12 cellular contexts compared by ENCODE assay signal in the genomic region with DNA sequence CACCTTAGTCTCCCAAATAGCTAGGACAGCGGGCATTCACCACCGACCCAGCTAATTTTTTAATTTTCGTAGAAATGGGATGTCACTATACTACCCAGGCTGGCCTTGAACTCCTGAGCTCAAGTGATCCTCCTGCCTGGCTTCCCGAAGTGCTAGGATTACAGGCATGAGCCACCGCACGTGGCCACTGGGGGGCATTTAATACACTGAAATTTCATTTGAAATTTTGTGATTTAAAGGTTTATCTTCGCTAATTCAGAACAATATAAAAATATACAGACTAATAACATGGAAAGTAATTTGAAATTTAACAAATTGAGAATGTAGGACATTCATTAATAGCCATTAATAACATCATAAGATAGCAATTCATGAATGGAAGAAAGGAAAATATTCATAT. TPM values are rescaled to one million over a fixed set of nuclear protein-coding genes. Genes with fewer than 3 reads are reported as not detected.
DNase-seq lines count a peak whose midpoint lies in the region; ATAC-seq and TF ChIP-seq lines count a peak whose summit lies in the region.
"Had no signal": no experiment of that assay in that cellular context is flagged by ENCODE, and none has a peak within 500 bp of the region (broad histone marks: within the 10 kb centered on the region; RNA-seq: fewer than 3 reads in every experiment).

No MANE protein-coding gene starts in this region.

- no peaks in the 10 kb centered on the region for H3K9me3 Mint-ChIP-seq in osteocyte (ENCODE audit: unreplicated experiment)
- H3K9me3 Mint-ChIP-seq: brain, IgD-negative memory B cell, T-cell had no signal

- peak; percentile 33 for DNase-seq in ELR (ENCODE audit: low read depth)
- no peak for DNase-seq in NB4 (ENCODE audit: low read depth)
- DNase-seq in cardiac fibroblast (ENCODE audit: low read depth in 2 of 2), result peak; percentile 7 to 12
- no peak for DNase-seq in osteocyte (ENCODE audit: extremely low spot score, unreplicated experiment)
- no peak for DNase-seq in germinal center (ENCODE audit: low spot score)
- DNase-seq: foreskin melanocyte, retina had no signal

- peaks cover 28% of the 10 kb centered on the region for H3K27me3 Mint-ChIP-seq in osteocyte (ENCODE audit: unreplicated experiment)

- H3K4me3 Mint-ChIP-seq in osteocyte (ENCODE audit: unreplicated experiment), result no peak overlapping the region
- H3K4me3 Mint-ChIP-seq: brain, IgD-negative memory B cell, T-cell had no signal

- TF ChIP-seq CTCF in NB4 (IDR thresholded peaks at IDR 0.05; ENCODE audit: low read depth, low read length) (peak; percentile 21), cardiac fibroblast (IDR thresholded peaks at IDR 0.05; ENCODE audit: low read depth, low read length) (peak; percentile 34), osteocyte (IDR thresholded peaks at IDR 0.05) (peak; percentile 42)

- H3K4me1 Mint-ChIP-seq in osteocyte (ENCODE audit: unreplicated experiment), result peaks cover 15% of the 10 kb centered on the region
- H3K4me1 Mint-ChIP-seq: brain, IgD-negative memory B cell, T-cell had no signal

- no peaks in the 10 kb centered on the region for H3K36me3 Mint-ChIP-seq in osteocyte (ENCODE audit: unreplicated experiment)
- H3K36me3 Mint-ChIP-seq: brain, IgD-negative memory B cell, T-cell had no signal

- H3K27ac Mint-ChIP-seq in osteocyte (ENCODE audit: unreplicated experiment), result no peak overlapping the region
- H3K27ac Mint-ChIP-seq: brain, IgD-negative memory B cell, T-cell had no signal

- H3K4me3 ChIP-seq in NB4 (ENCODE audit: low read depth, low read length) (no peak overlapping the region), cardiac fibroblast (replicated peaks in 1 of 2; ENCODE audit: low read depth in 2 of 2, low read length in 2 of 2) (no peak overlapping the region)

- ATAC-seq in HG03342 (IDR thresholded peaks at IDR 0.05; ENCODE audit: unreplicated experiment) (no peak), HG03442 (IDR thresholded peaks at IDR 0.05; ENCODE audit: unreplicated experiment) (no peak)
- ATAC-seq: T-cell had no signal

- no peak for TF ChIP-seq POLR2A in NB4 (IDR thresholded peaks at IDR 0.05; ENCODE audit: extremely low read depth, insufficient read length)

RNA-seq across cellular contexts. Expression of a gene that starts 20.5 kb away (rescaled TPM):
- total RNA-seq in osteocyte, result 13.4 and 14.1 TPM in 2 replicates

Comparison
In these comparisons a context has a peak if more than half of its experiments do, and no peak if none do; other contexts are left out.
1. DNase-seq: peak in ELR (single experiment) and cardiac fibroblast (2 of 2); none in NB4 (single experiment), osteocyte (single experiment) and germinal center (single experiment).
2. Peak in every context shown above with its lines, with median percentiles within 50 percentile points of each other: CTCF ChIP-seq.